Comparison of ENCODE assay signal across 18 cellular contexts in the genomic region with DNA sequence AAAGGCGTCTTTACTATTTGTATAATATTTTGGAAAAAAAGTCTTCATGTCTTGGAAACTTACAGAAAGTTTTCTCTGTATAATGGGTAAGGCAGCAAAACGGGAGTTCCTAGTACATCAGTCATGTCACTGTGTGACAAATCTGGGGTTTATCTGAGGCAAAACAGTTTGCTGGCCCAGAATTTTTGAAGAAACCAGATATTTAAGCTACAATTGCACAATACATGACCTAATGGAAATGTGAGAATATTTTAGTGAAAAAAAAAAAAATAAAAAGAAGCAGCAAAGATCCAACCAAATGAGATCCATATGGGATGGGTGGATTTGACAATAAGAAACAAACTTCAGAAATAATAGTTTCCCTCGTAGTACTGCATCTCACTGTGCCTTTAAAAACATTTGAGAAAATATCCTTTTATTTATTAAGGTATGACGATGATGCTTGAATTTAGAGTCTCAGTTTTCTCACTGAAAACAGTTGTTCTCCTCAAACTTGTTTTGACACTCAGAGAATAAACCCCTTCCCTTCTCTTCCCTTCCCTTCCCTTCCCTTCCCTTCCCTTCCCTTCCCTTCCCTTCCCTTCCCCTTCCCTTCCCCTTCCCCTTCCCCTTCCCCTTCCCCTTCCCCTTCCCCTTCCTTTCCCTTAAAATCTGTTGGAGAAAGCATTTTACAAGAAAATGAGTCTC.
DNase-seq lines count a peak whose midpoint lies in the region; ATAC-seq and TF ChIP-seq lines count a peak whose summit lies in the region.
"Had no signal": no experiment of that assay in that cellular context is flagged by ENCODE, and none has a peak within 500 bp of the region (broad histone marks: within the 10 kb centered on the region; RNA-seq: fewer than 3 reads in every experiment).

No MANE protein-coding gene starts in this region.

- H3K79me2 ChIP-seq in SK-N-SH (ENCODE audit: insufficient read depth) = no peaks in the 10 kb centered on the region

- TF ChIP-seq RAD21 in SK-N-SH (IDR thresholded peaks at IDR 0.05; ENCODE audit: low read length) = no peak

- no peak overlapping the region for H3K4me2 ChIP-seq in SK-N-SH
- H3K4me2 ChIP-seq: smooth muscle cell had no signal

- POLR2A ChIA-PET in BJ (lab: Charles Lee) (no interaction called here), SK-N-SH (lab: Yijun Ruan, JAX) (no interaction called here)

- ATAC-seq in gastroesophageal sphincter = peak; percentile 62

- H3K27ac ChIP-seq in SK-N-SH (ENCODE audit: low read depth in 2 of 2, low read length in 1 of 2) (no peak overlapping the region; a peak in 1 of 4 replicates), gastroesophageal sphincter (peak overlapping the region in 2 of 4 donors; percentile 28 to 39)
- H3K27ac ChIP-seq: epithelial cell of prostate had no signal

- H3K9me2 ChIP-seq in SK-N-SH = no peaks in the 10 kb centered on the region

- H4K20me1 ChIP-seq in SK-N-SH (ENCODE audit: insufficient read depth) = no peaks in the 10 kb centered on the region

- H3K9ac ChIP-seq in SK-N-SH = no peak overlapping the region

- DNase-seq in BJ (ENCODE audit: low read depth) = peak; percentile 80
- DNase-seq in SK-N-SH = no peak
- DNase-seq in skeletal muscle cell (ENCODE audit: low read depth) = peak; percentile 59
- DNase-seq in C1 segment of cervical spinal cord (lab: John Stamatoyannopoulos, UW) = no peak
- no peak for DNase-seq in SIG-M5 treated with dmso at 0.1 percent for 504 hours (lab: John Stamatoyannopoulos, UW; ENCODE audit: unreplicated experiment)
- no peak for DNase-seq in T-helper 9 cell
- no peak for DNase-seq in activated CD4-positive, alpha-beta T cell treated with anti-CD3 and anti-CD28 coated beads, Interleukin-2, amount 50 U/mL, for 1 hour
- DNase-seq: activated naive CD4-positive, alpha-beta T cell treated with anti-CD3 and anti-CD28 coated beads for 36 hours; DMS153; hippocampal formation; Karpas-422; NCI-H1105; NCI-H526 treated with DMSO at 0.1 percent for 48 hours; nucleus accumbens had no signal

- peaks cover 6 to 11% of the 10 kb centered on the region in 2 experiments; a peak in 3 of 4 replicates for H3K4me1 ChIP-seq in SK-N-SH (ENCODE audit: control insufficient read depth in 1 of 2, insufficient read depth in 2 of 2, low read depth in 1 of 2, low read length in 1 of 2)
- no peaks in the 10 kb centered on the region for H3K4me1 ChIP-seq in gastroesophageal sphincter
- H3K4me1 ChIP-seq: HAP-1 had no signal

- no peaks in the 10 kb centered on the region for H3K36me3 ChIP-seq in BJ (ENCODE audit: control insufficient read depth, insufficient read depth, low read length)
- H3K36me3 ChIP-seq in SK-N-SH (replicated peaks in 1 of 2; ENCODE audit: control insufficient read depth in 1 of 2, insufficient read depth in 2 of 2, low read length in 1 of 2) = no peaks in the 10 kb centered on the region
- H3K36me3 ChIP-seq in gastroesophageal sphincter = no peaks in the 10 kb centered on the region
- H3K36me3 ChIP-seq: HAP-1 had no signal

- no peak overlapping the region for H3K4me3 ChIP-seq in BJ (ENCODE audit: low read depth, low read length)
- H3K4me3 ChIP-seq in SK-N-SH (ENCODE audit: low read depth in 2 of 2, low read length in 1 of 2) = no peak overlapping the region
- no peak overlapping the region for H3K4me3 ChIP-seq in gastroesophageal sphincter
- H3K4me3 ChIP-seq in skeletal muscle cell (ENCODE audit: low read depth, low read length) = no peak overlapping the region
- H3K4me3 ChIP-seq: HAP-1, smooth muscle cell had no signal

- TF ChIP-seq POLR2A in gastroesophageal sphincter (IDR thresholded peaks at IDR 0.05) = no peak

- TF ChIP-seq EP300 in SK-N-SH (IDR thresholded peaks at IDR 0.05; ENCODE audit: borderline replicate concordance in 1 of 2, low read depth in 1 of 2, low read length in 1 of 2) (peak in 1 of 2 experiments; percentile 47; a peak in 1 of 4 replicates), gastroesophageal sphincter (IDR thresholded peaks at IDR 0.05) (no peak)

- WGBS in SK-N-SH (ENCODE audit: low lambda C conversion rate) = 45% methylated on average over 4 of the region's 4 CpGs
- 50 to 59% methylated on average over 3 to 4 of the region's 4 CpGs for WGBS in gastroesophageal sphincter (ENCODE audit: low coverage in 1 of 2), 2 donors

- H2AFZ ChIP-seq in SK-N-SH (ENCODE audit: low read depth) = no peak overlapping the region

- no peak for TF ChIP-seq CTCF in BJ (IDR thresholded peaks at IDR 0.05; ENCODE audit: insufficient read depth, low read depth, low read length)
- no peak for TF ChIP-seq CTCF in SK-N-SH (IDR thresholded peaks at IDR 0.05)
- TF ChIP-seq CTCF in gastroesophageal sphincter (IDR thresholded peaks at IDR 0.05) = no peak

- CTCF ChIA-PET in BJ (lab: Yijun Ruan, JAX) (no interaction called here), SK-N-SH (lab: Yijun Ruan, JAX) (no interaction called here)

- H3F3A ChIP-seq in SK-N-SH (replicated peaks; ENCODE audit: insufficient read depth) = no peaks in the 10 kb centered on the region

- H3K27me3 ChIP-seq in BJ (ENCODE audit: control insufficient read depth, insufficient read depth, low read length) (no peaks in the 10 kb centered on the region), SK-N-SH (ENCODE audit: insufficient read depth) (no peaks in the 10 kb centered on the region), gastroesophageal sphincter (no peaks in the 10 kb centered on the region)

- H3K9me3 ChIP-seq in SK-N-SH (no peaks in the 10 kb centered on the region), gastroesophageal sphincter (peaks cover 0 to 7% (median 0%) of the 10 kb centered on the region in 3 donors)
- H3K9me3 ChIP-seq: HAP-1 had no signal

TF ChIP-seq in SK-N-SH, 30 proteins besides CTCF, POLR2A, EP300 and RAD21:
- peak; percentile 67 for TF ChIP-seq TCF12 (IDR thresholded peaks at IDR 0.05)
- no peak for TF ChIP-seq GATA2 (CRISPR knock-in tag; IDR thresholded peaks at IDR 0.05)
- TF ChIP-seq, protein P1, sequence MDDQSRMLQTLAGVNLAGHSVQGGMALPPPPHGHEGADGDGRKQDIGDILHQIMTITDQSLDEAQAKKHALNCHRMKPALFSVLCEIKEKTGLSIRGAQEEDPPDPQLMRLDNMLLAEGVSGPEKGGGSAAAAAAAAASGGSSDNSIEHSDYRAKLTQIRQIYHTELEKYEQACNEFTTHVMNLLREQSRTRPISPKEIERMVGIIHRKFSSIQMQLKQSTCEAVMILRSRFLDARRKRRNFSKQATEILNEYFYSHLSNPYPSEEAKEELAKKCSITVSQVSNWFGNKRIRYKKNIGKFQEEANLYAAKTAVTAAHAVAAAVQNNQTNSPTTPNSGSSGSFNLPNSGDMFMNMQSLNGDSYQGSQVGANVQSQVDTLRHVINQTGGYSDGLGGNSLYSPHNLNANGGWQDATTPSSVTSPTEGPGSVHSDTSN (IDR thresholded peaks at IDR 0.05) = peak; percentile 61; the same call in 1 of the 2 replicates
- TF ChIP-seq MEF2A (IDR thresholded peaks at IDR 0.05; ENCODE audit: borderline replicate concordance, low read depth) = no peak
TF ChIP-seq in SK-N-SH: peak in this region for 2.

Comparison
In these comparisons a context has a peak if more than half of its experiments do, and no peak if none do; other contexts are left out.
1. DNase-seq: peak in BJ (single experiment) and skeletal muscle cell (single experiment); none in SK-N-SH (single experiment), C1 segment of cervical spinal cord (0 of 14), SIG-M5 treated with dmso at 0.1 percent for 504 hours (single experiment), T-helper 9 cell (single experiment) and activated CD4-positive, alpha-beta T cell treated with anti-CD3 and anti-CD28 coated beads, Interleukin-2, amount 50 U/mL, for 1 hour (single experiment).